ENCODE assay signal across 8 cellular contexts in genomic region chr6:83536034-83536646, GRCh38. TPM values are rescaled to one million over a fixed set of nuclear protein-coding genes. Genes with fewer than 3 reads are reported as not detected.
DNase-seq lines count a peak whose midpoint lies in the region; ATAC-seq and TF ChIP-seq lines count a peak whose summit lies in the region.

No MANE protein-coding gene starts in this region.

- H3K4me1 Mint-ChIP-seq in MCF 10A (ENCODE audit: insufficient read depth, unreplicated experiment) (no peaks in the 10 kb centered on the region), GM23338 (no peaks in the 10 kb centered on the region)

- no peaks in the 10 kb centered on the region for H3K9me2 ChIP-seq in GM23338 (ENCODE audit: insufficient read depth)

- H3K4me2 ChIP-seq in GM23338, result no peak overlapping the region

- H3K4me3 ChIP-seq in breast epithelium (no peak overlapping the region), GM23338 (no peak overlapping the region), NB4 (ENCODE audit: low read depth, low read length) (no peak overlapping the region), gastroesophageal sphincter (no peak overlapping the region)

- peak; percentile 70 for TF ChIP-seq CTCF in MCF 10A (IDR thresholded peaks at IDR 0.05; ENCODE audit: unreplicated experiment)
- TF ChIP-seq CTCF in breast epithelium (IDR thresholded peaks at IDR 0.05), result peak in 1 of 3 donors; percentile 16
- peak; percentile 81 to 98 for TF ChIP-seq CTCF in GM23338 (conservative IDR thresholded peaks at IDR 0.05; ENCODE audit: low read depth in 2 of 2)
- TF ChIP-seq CTCF in NB4 (IDR thresholded peaks at IDR 0.05; ENCODE audit: low read depth, low read length), result peak; percentile 95
- TF ChIP-seq CTCF in gastroesophageal sphincter (IDR thresholded peaks at IDR 0.05), result peak; percentile 15 to 43 (median 26)

- DNase-seq in MCF 10A (ENCODE audit: unreplicated experiment) (peak; percentile 54), breast epithelium (ENCODE audit: low spot score in 2 of 2) (no peak), GM23338 (ENCODE audit: low spot score) (peak; percentile 86), NB4 (ENCODE audit: low read depth) (peak; percentile 75), DMS153 treated with DMSO at 0.1 percent for 48 hours (lab: John Stamatoyannopoulos, UW; ENCODE audit: unreplicated experiment) (no peak)
- DNase-seq in activated CD8-positive, alpha-beta memory T cell treated with anti-CD3 and anti-CD28 coated beads, Interleukin-2, amount 50 U/mL, for 48 hours, result peak; percentile 82
- peak; percentile 8 to 40 (median 30) for DNase-seq in stimulated activated CD4-positive, alpha-beta T cell treated with anti-CD3 and anti-CD28 coated beads, Interleukin-12 subunit alpha, Interleukin-12 subunit beta, amount 100 ng/mL, for 48 hours (ENCODE audit: low read depth in 2 of 3, low spot score in 1 of 3)

- TF ChIP-seq EP300 in gastroesophageal sphincter (IDR thresholded peaks at IDR 0.05), result no peak

- ATAC-seq in GM23338, result peak; percentile 75
- no peak for ATAC-seq in gastroesophageal sphincter

- intact Hi-C loops in MCF 10A (cut with micrococcal nuclease), result no loop called here
- intact Hi-C loops in breast epithelium (cut with DNase I; ENCODE audit: low total_unique reads), result no loop called here

- 35 to 46% methylated on average over 4 to 5 of the region's 5 CpGs for WGBS in gastroesophageal sphincter (ENCODE audit: low coverage in 1 of 2), 2 donors

- H2AFZ ChIP-seq in GM23338, result no peak overlapping the region

- no peaks in the 10 kb centered on the region for H3K4me1 ChIP-seq in breast epithelium
- no peaks in the 10 kb centered on the region for H3K4me1 ChIP-seq in GM23338 (ENCODE audit: insufficient read depth)
- no peaks in the 10 kb centered on the region for H3K4me1 ChIP-seq in gastroesophageal sphincter

- no peaks in the 10 kb centered on the region for H3K9me3 Mint-ChIP-seq in MCF 10A (ENCODE audit: unreplicated experiment)
- no peaks in the 10 kb centered on the region; the same call in 2 of the 3 replicates for H3K9me3 Mint-ChIP-seq in GM23338

- peaks cover 64% of the 10 kb centered on the region for H3K27me3 Mint-ChIP-seq in MCF 10A (ENCODE audit: insufficient read depth, unreplicated experiment)
- peaks cover 3% of the 10 kb centered on the region for H3K27me3 Mint-ChIP-seq in GM23338 (ENCODE audit: insufficient read depth, low read depth, poor library complexity)

- H3F3A ChIP-seq in GM23338 (replicated peaks; ENCODE audit: low read depth), result no peaks in the 10 kb centered on the region

- TF ChIP-seq POLR2A in breast epithelium (IDR thresholded peaks at IDR 0.05) (no peak), NB4 (IDR thresholded peaks at IDR 0.05; ENCODE audit: extremely low read depth, insufficient read length) (no peak), gastroesophageal sphincter (IDR thresholded peaks at IDR 0.05) (no peak)

- H3K27me3 ChIP-seq in breast epithelium (no peaks in the 10 kb centered on the region), GM23338 (ENCODE audit: insufficient read depth) (no peaks in the 10 kb centered on the region), gastroesophageal sphincter (peaks cover 4% of the 10 kb centered on the region)

- CTCF ChIA-PET in MCF 10A (lab: Yijun Ruan, JAX), result interaction anchor here (0.6 to 1.2 kb wide), 13 partner anchors 9 to 916 kb away, joined by 3 to 8 read pairs (median 4); no protein-coding TSS in a partner anchor

- H3K4me3 Mint-ChIP-seq in MCF 10A (ENCODE audit: unreplicated experiment) (no peak overlapping the region), GM23338 (no peak overlapping the region)

- BruUV-seq in MCF 10A (replicated peaks; lab: Mats Ljungman, UMichigan), result no TSS peak

- H3K27ac ChIP-seq in breast epithelium, result no peak overlapping the region
- no peak overlapping the region for H3K27ac ChIP-seq in GM23338 (ENCODE audit: low read depth)
- H3K27ac ChIP-seq in gastroesophageal sphincter, result no peak overlapping the region

- H3K9me3 ChIP-seq in breast epithelium (peaks cover 0 to 5% of the 10 kb centered on the region in 2 donors), gastroesophageal sphincter (no peaks in the 10 kb centered on the region)

- H3K36me3 Mint-ChIP-seq in MCF 10A (ENCODE audit: insufficient read depth, unreplicated experiment) (no peaks in the 10 kb centered on the region), GM23338 (ENCODE audit: low read depth) (peaks cover 2% of the 10 kb centered on the region; the same call in 1 of the 3 replicates)

- no peak overlapping the region for H3K27ac Mint-ChIP-seq in MCF 10A (ENCODE audit: low read depth, unreplicated experiment)
- no peak overlapping the region for H3K27ac Mint-ChIP-seq in GM23338

- POLR2A ChIA-PET in MCF 10A (lab: Yijun Ruan, JAX), result no interaction called here

- H3K36me3 ChIP-seq in breast epithelium, result no peaks in the 10 kb centered on the region
- no peaks in the 10 kb centered on the region for H3K36me3 ChIP-seq in GM23338 (ENCODE audit: insufficient read depth)
- no peaks in the 10 kb centered on the region for H3K36me3 ChIP-seq in gastroesophageal sphincter

- H4K20me1 ChIP-seq in GM23338 (replicated peaks; ENCODE audit: insufficient read depth), result no peaks in the 10 kb centered on the region

- H3K79me2 ChIP-seq in GM23338 (replicated peaks; ENCODE audit: insufficient read depth), result no peaks in the 10 kb centered on the region

TF ChIP-seq in GM23338, 12 proteins besides CTCF, POLR2A, EP300 and RAD21:
- TF ChIP-seq EZH2 (IDR thresholded peaks at IDR 0.05; ENCODE audit: low read depth, unreplicated experiment), result no peak

RNA-seq across cellular contexts. Expression of gene PRSS35, which starts 23.8 kb away (rescaled TPM):
- total RNA-seq in MCF 10A (2022), result not detected in 2 replicates
- not detected for total RNA-seq in breast epithelium
- 1.2 and 2.1 TPM in 2 replicates for total RNA-seq in GM23338 (2014; rRNA removed; shearing (Covaris generic))
- 1.7 TPM in 2 replicates for polyA plus RNA-seq in GM23338 (2016; fragmentation: Nextera tagmentation; extraction: Ambion mirVana)
- total RNA-seq in gastroesophageal sphincter, result 1 to 10 TPM in 1 of 4 donors, under 1 TPM in 3; 0.40 to 1.2 (median 0.46) TPM

Comparison
In these comparisons a context has a peak if more than half of its experiments do, and no peak if none do; other contexts are left out.
1. DNase-seq: peak in MCF 10A (single experiment), GM23338 (single experiment), NB4 (single experiment), activated CD8-positive, alpha-beta memory T cell treated with anti-CD3 and anti-CD28 coated beads, Interleukin-2, amount 50 U/mL, for 48 hours (single experiment) and stimulated activated CD4-positive, alpha-beta T cell treated with anti-CD3 and anti-CD28 coated beads, Interleukin-12 subunit alpha, Interleukin-12 subunit beta, amount 100 ng/mL, for 48 hours (3 of 3); none in breast epithelium (0 of 2) and DMS153 treated with DMSO at 0.1 percent for 48 hours (single experiment).